ENCODE assay signal across 13 cellular contexts in genomic region chr10:77500754-77501151, GRCh38.
DNase-seq lines count a peak whose midpoint lies in the region; ATAC-seq, FAIRE-seq and TF ChIP-seq lines count a peak whose summit lies in the region.
"Had no signal": no experiment of that assay in that cellular context is flagged by ENCODE, and none has a peak within 500 bp of the region (broad histone marks: within the 10 kb centered on the region; RNA-seq: fewer than 3 reads in every experiment).

No MANE protein-coding gene starts in this region.

- H3K27me3 ChIP-seq in astrocyte (ENCODE audit: insufficient read depth, low read length), result no peaks in the 10 kb centered on the region
- H3K27me3 ChIP-seq: BE2C had no signal

- H3K4me2 ChIP-seq in astrocyte (ENCODE audit: low read length), result peak overlapping the region; percentile 71

- peaks cover 2% of the 10 kb centered on the region for H3K79me2 ChIP-seq in astrocyte (ENCODE audit: insufficient read depth, low read length)

- H3K36me3 Mint-ChIP-seq in astrocyte (ENCODE audit: low read depth, unreplicated experiment), result no peaks in the 10 kb centered on the region

- DNase-seq in A172 (ENCODE audit: low spot score) (peak; percentile 57), astrocyte (ENCODE audit: low read depth) (peak; percentile 83), inferior parietal cortex (ENCODE audit: extremely low spot score) (no peak), T-helper 9 cell (no peak), mucosa of gallbladder (ENCODE audit: low spot score) (no peak)
- no peak for DNase-seq in activated CD4-positive, alpha-beta T cell treated with anti-CD3 and anti-CD28 coated beads, Interleukin-2, amount 50 U/mL, for 1 hour
- DNase-seq: activated naive CD4-positive, alpha-beta T cell treated with anti-CD3 and anti-CD28 coated beads, Interleukin-2, amount 50 U/mL, for 16 hours; BE2C; mesendoderm; NCI-H510A treated with DMSO at 0.1 percent for 48 hours had no signal

- ATAC-seq in GM19463 (IDR thresholded peaks at IDR 0.05; ENCODE audit: unreplicated experiment), result peak; percentile 66
- peak; percentile 54 for ATAC-seq in HG03159 (IDR thresholded peaks at IDR 0.05; ENCODE audit: unreplicated experiment)

- H3K27ac ChIP-seq in astrocyte (ENCODE audit: low read depth, low read length), result peak overlapping the region; percentile 75

- peaks cover 49% of the 10 kb centered on the region for H3K4me1 ChIP-seq in astrocyte (ENCODE audit: insufficient read depth, low read length)

- H3K4me3 ChIP-seq in astrocyte (ENCODE audit: insufficient read depth, low read depth, low read length), result no peak overlapping the region

- no peaks in the 10 kb centered on the region for H3K9me3 ChIP-seq in astrocyte (ENCODE audit: insufficient read depth, low read depth, low read length)
- H3K9me3 ChIP-seq: BE2C had no signal

- H3K4me1 Mint-ChIP-seq in astrocyte (ENCODE audit: low read depth, unreplicated experiment), result peaks cover 51% of the 10 kb centered on the region

- H2AFZ ChIP-seq in astrocyte (ENCODE audit: low read depth, low read length), result no peak overlapping the region

- H3K9ac ChIP-seq in astrocyte (ENCODE audit: low read length), result peak overlapping the region; percentile 60

- H3K4me3 Mint-ChIP-seq in astrocyte (ENCODE audit: unreplicated experiment), result no peak overlapping the region

- peak overlapping the region; percentile 97 for H3K27ac Mint-ChIP-seq in astrocyte (ENCODE audit: unreplicated experiment)

- no peak for TF ChIP-seq CTCF in astrocyte (IDR thresholded peaks at IDR 0.05; ENCODE audit: insufficient read depth, low read depth, low read length)

- H3K36me3 ChIP-seq in astrocyte (ENCODE audit: insufficient read depth, low read length), result no peaks in the 10 kb centered on the region
- H3K36me3 ChIP-seq: BE2C had no signal

- no peaks in the 10 kb centered on the region for H4K20me1 ChIP-seq in astrocyte (ENCODE audit: insufficient read depth, low read length)

- no peaks in the 10 kb centered on the region for H3K9me3 Mint-ChIP-seq in astrocyte (ENCODE audit: unreplicated experiment)

- no peaks in the 10 kb centered on the region for H3K27me3 Mint-ChIP-seq in astrocyte (ENCODE audit: low read depth, unreplicated experiment)

- FAIRE-seq in astrocyte (lab: Jason Lieb, UNC), result peak; percentile 75
- FAIRE-seq: GM18507 had no signal

Comparison
In these comparisons a context has a peak if more than half of its experiments do, and no peak if none do; other contexts are left out.
1. DNase-seq: peak in A172 (single experiment) and astrocyte (single experiment); none in inferior parietal cortex (single experiment), activated CD4-positive, alpha-beta T cell treated with anti-CD3 and anti-CD28 coated beads, Interleukin-2, amount 50 U/mL, for 1 hour (single experiment), T-helper 9 cell (single experiment) and mucosa of gallbladder (single experiment).